In genomic region chr5:132489871-132490483, GRCh38 we compare ENCODE assay signal across 8 cellular contexts. TPM values are rescaled to one million over a fixed set of nuclear protein-coding genes. Genes with fewer than 3 reads are reported as not detected.
DNase-seq lines count a peak whose midpoint lies in the region; ATAC-seq, FAIRE-seq and TF ChIP-seq lines count a peak whose summit lies in the region.

No MANE protein-coding gene starts in this region.

- H3K27ac ChIP-seq in DND-41 (ENCODE audit: low read length) (peak overlapping the region; percentile 96), H1 (ENCODE audit: low read depth, low read length) (peak overlapping the region; percentile 67; the same call in 1 of the 2 replicates), thymus (ENCODE audit: low read depth) (peak overlapping the region; percentile 98)

- no peaks in the 10 kb centered on the region for H3K9me3 ChIP-seq in DND-41 (ENCODE audit: insufficient read depth, low read length, severe bottlenecking)
- H3K9me3 ChIP-seq in H1 (ENCODE audit: insufficient read depth in 2 of 2, low read depth in 1 of 2, low read length in 1 of 2), result no peaks in the 10 kb centered on the region
- H3K9me3 ChIP-seq in thymus (ENCODE audit: control insufficient read depth), result no peaks in the 10 kb centered on the region

- H4K20me1 ChIP-seq in DND-41 (ENCODE audit: insufficient read depth, low read length) (peaks cover 54% of the 10 kb centered on the region), H1 (replicated peaks in 1 of 2; ENCODE audit: control insufficient read depth in 1 of 2, insufficient read depth in 2 of 2, low read length in 2 of 2) (peaks cover 0 to 13% of the 10 kb centered on the region in 2 experiments)

- H2BK20ac ChIP-seq in H1 (ENCODE audit: low read length), result no peak overlapping the region

- H3K56ac ChIP-seq in H1 (replicated peaks; ENCODE audit: insufficient read length, low read depth, low read length), result no peak overlapping the region

- H3K36me3 ChIP-seq in DND-41 (ENCODE audit: insufficient read depth, low read length), result peaks cover 52% of the 10 kb centered on the region
- peaks cover 0 to 13% (median 8%) of the 10 kb centered on the region in 4 experiments; a peak in 6 of 8 replicates for H3K36me3 ChIP-seq in H1 (ENCODE audit: control insufficient read depth in 2 of 4, insufficient read depth in 4 of 4, low read length in 3 of 4)
- peaks cover 33% of the 10 kb centered on the region for H3K36me3 ChIP-seq in thymus (ENCODE audit: control insufficient read depth, insufficient read depth)

- CTCF ChIA-PET in H1 (lab: Charles Lee; ENCODE audit: partially characterized antibody), result interaction anchor here (0.8 to 19.9 kb wide), 18 partner anchors 10 to 331 kb away, joined by 3 to 353 read pairs (median 4); no protein-coding TSS in a partner anchor

- peak overlapping the region; percentile 48; the same call in 1 of the 2 replicates for H3K18ac ChIP-seq in H1 (ENCODE audit: extremely low read depth, low read length)

- DNase-seq in DND-41 (peak; percentile 39), GM20000 (ENCODE audit: low spot score) (peak; percentile 76), H1 (ENCODE audit: low read depth in 1 of 2, low spot score in 2 of 2) (no peak), midbrain (lab: John Stamatoyannopoulos, UW) (peak; percentile 47), foreskin melanocyte (no peak)
- DNase-seq in activated CD4-positive, alpha-beta T cell treated with anti-CD3 and anti-CD28 coated beads for 48 hours, result peak; percentile 64

- no peak for FAIRE-seq in H1 (lab: Jason Lieb, UNC)

- H3K23me2 ChIP-seq in H1 (ENCODE audit: low read depth, low read length), result peaks cover 16% of the 10 kb centered on the region; the same call in 1 of the 2 replicates

- no peak overlapping the region for H4K91ac ChIP-seq in H1 (replicated peaks; ENCODE audit: insufficient read length, low read length)

- H3K4me3 ChIP-seq in DND-41 (ENCODE audit: low read depth in 1 of 2, low read length in 2 of 2), result peak overlapping the region; percentile 93
- H3K4me3 ChIP-seq in H1 (ENCODE audit: extremely low read depth in 1 of 4, insufficient read depth in 2 of 4, low read depth in 3 of 4, low read length in 4 of 4), result peak overlapping the region; percentile 60 to 71 (median 67)
- peak overlapping the region; percentile 53 for H3K4me3 ChIP-seq in thymus (ENCODE audit: low read length)

- no peak overlapping the region for H2BK5ac ChIP-seq in H1 (ENCODE audit: low read depth, low read length)

- no peak overlapping the region for H3K23ac ChIP-seq in H1 (ENCODE audit: insufficient read length)

- H2BK12ac ChIP-seq in H1 (ENCODE audit: low read depth, low read length), result no peak overlapping the region

- no peak overlapping the region for H4K5ac ChIP-seq in H1 (ENCODE audit: insufficient read length, low read depth, low read length)

- H3K79me2 ChIP-seq in DND-41 (ENCODE audit: insufficient read depth, low read length) (peaks cover 91% of the 10 kb centered on the region), H1 (ENCODE audit: control insufficient read depth in 1 of 2, insufficient read depth in 2 of 2, low read length in 2 of 2) (no peaks in the 10 kb centered on the region)

- WGBS in H1 (ENCODE audit: extremely low coverage in 1 of 2, insufficient coverage in 1 of 2, insufficient read length in 1 of 2, insufficient replicate concordance in 2 of 2, low coverage in 1 of 2, low lambda C conversion rate in 2 of 2, missing lambda C conversion rate in 1 of 2), 2 experiments, result 4% methylated on average over 47 of the region's 65 CpGs; no CpG with 5 or more reads in 1 of the 2 experiments
- under 1% methylated on average over 65 of the region's 65 CpGs for WGBS in thymus

- H2BK120ac ChIP-seq in H1 (replicated peaks; ENCODE audit: low read depth, low read length), result no peak overlapping the region

- ATAC-seq in DND-41 (ENCODE audit: insufficient read depth, low read depth) (no peak), HG03521 (IDR thresholded peaks at IDR 0.05; ENCODE audit: unreplicated experiment) (peak; percentile 31)

- H3K4me1 ChIP-seq in DND-41 (ENCODE audit: insufficient read depth, low read length) (peaks cover 73% of the 10 kb centered on the region), H1 (replicated peaks in 1 of 4; ENCODE audit: control insufficient read depth in 3 of 4, insufficient read depth in 4 of 4, low read length in 3 of 4) (peaks cover 5 to 14% (median 10%) of the 10 kb centered on the region in 4 experiments), thymus (ENCODE audit: control insufficient read depth, insufficient read depth, low read length) (peaks cover 22% of the 10 kb centered on the region)

- peak overlapping the region; percentile 92 for H3K4me2 ChIP-seq in DND-41 (ENCODE audit: insufficient read depth, low read length)
- peak overlapping the region; percentile 87 to 91 for H3K4me2 ChIP-seq in H1 (ENCODE audit: insufficient read depth in 1 of 2, low read depth in 2 of 2, low read length in 2 of 2)

- H3K79me1 ChIP-seq in H1 (ENCODE audit: low read depth, low read length), result no peaks in the 10 kb centered on the region; the same call in 1 of the 2 replicates

- H3K27me3 ChIP-seq in DND-41 (ENCODE audit: insufficient read depth, low read length, poor library complexity), result no peaks in the 10 kb centered on the region
- peaks cover 0 to 7% (median 4%) of the 10 kb centered on the region in 4 experiments; a peak in 3 of 7 replicates for H3K27me3 ChIP-seq in H1 (replicated peaks in 1 of 4; ENCODE audit: control insufficient read depth in 3 of 4, extremely low read depth in 1 of 4, insufficient read depth in 3 of 4, low read length in 3 of 4)
- no peaks in the 10 kb centered on the region for H3K27me3 ChIP-seq in thymus (ENCODE audit: control insufficient read depth, insufficient read depth)

- TF ChIP-seq CTCF in DND-41 (IDR thresholded peaks at IDR 0.05; ENCODE audit: borderline replicate concordance, extremely low read depth, low read length, poor library complexity, severe bottlenecking) (no peak), GM20000 (IDR thresholded peaks at IDR 0.05; ENCODE audit: extremely low read depth, missing control alignments) (no peak), H1 (IDR thresholded peaks at IDR 0.05; ENCODE audit: control extremely low read depth in 1 of 3, insufficient read depth in 1 of 3, low read depth in 1 of 3, low read length in 3 of 3) (no peak)

- TF ChIP-seq EP300 in H1 (IDR thresholded peaks at IDR 0.05; ENCODE audit: borderline replicate concordance in 1 of 2, low read depth in 2 of 2, low read length in 2 of 2), result no peak

- TF ChIP-seq POLR2A in H1 (IDR thresholded peaks at IDR 0.05; ENCODE audit: control extremely low read depth in 1 of 2, low read depth in 2 of 2, low read length in 2 of 2), result no peak

- no peak overlapping the region for H2AK5ac ChIP-seq in H1 (ENCODE audit: low read depth, low read length)

- no peak overlapping the region for H2BK15ac ChIP-seq in H1 (ENCODE audit: low read length)

- H3K4ac ChIP-seq in H1 (replicated peaks; ENCODE audit: insufficient read length, low read depth, low read length), result no peak overlapping the region

- H3K14ac ChIP-seq in H1 (ENCODE audit: insufficient read length), result no peak overlapping the region

- POLR2A ChIA-PET in H1 (lab: Charles Lee; ENCODE audit: partially characterized antibody), result interaction anchor here (0.6 to 5.4 kb wide), 30 partner anchors 9 to 196 kb away, joined by 3 to 49 read pairs (median 7); partner anchors contain the start of genes SLC22A4 and SLC22A5

- H3K9ac ChIP-seq in DND-41 (ENCODE audit: low read depth, low read length) (peak overlapping the region; percentile 94), H1 (replicated peaks in 1 of 4; ENCODE audit: extremely low read depth in 1 of 4, low read depth in 3 of 4, low read length in 3 of 4) (peak overlapping the region; percentile 45 to 61 (median 50); a peak in 6 of 7 replicates)

- TF ChIP-seq RAD21 in H1 (IDR thresholded peaks at IDR 0.05 in 1 of 2, conservative IDR thresholded peaks at IDR 0.05 in 1 of 2; ENCODE audit: low read depth in 2 of 2, low read length in 2 of 2), result no peak

- peak overlapping the region; percentile 75 for H4K8ac ChIP-seq in H1 (ENCODE audit: extremely low read depth, insufficient read depth, low read length)

- peak overlapping the region; percentile 48; the same call in 1 of the 2 replicates for H2AFZ ChIP-seq in DND-41 (ENCODE audit: low read depth, low read length)
- no peak overlapping the region for H2AFZ ChIP-seq in H1 (ENCODE audit: low read length)

TF ChIP-seq in H1, 55 proteins besides CTCF, POLR2A, EP300 and RAD21 (continues in another document):
- TF ChIP-seq HDAC2 (IDR thresholded peaks at IDR 0.05; ENCODE audit: borderline replicate concordance in 1 of 2, low read depth in 2 of 2, low read length in 2 of 2) (peak in 1 of 2 experiments; percentile 84; a peak in 1 of 4 replicates), TEAD4 (IDR thresholded peaks at IDR 0.05; ENCODE audit: low read depth, low read length) (no peak), KDM4A (IDR thresholded peaks at IDR 0.05; ENCODE audit: low read depth, low read length, severe bottlenecking) (peak; percentile 17), BACH1 (IDR thresholded peaks at IDR 0.05; ENCODE audit: low read length) (peak; percentile 78)
- TF ChIP-seq, protein P1, sequence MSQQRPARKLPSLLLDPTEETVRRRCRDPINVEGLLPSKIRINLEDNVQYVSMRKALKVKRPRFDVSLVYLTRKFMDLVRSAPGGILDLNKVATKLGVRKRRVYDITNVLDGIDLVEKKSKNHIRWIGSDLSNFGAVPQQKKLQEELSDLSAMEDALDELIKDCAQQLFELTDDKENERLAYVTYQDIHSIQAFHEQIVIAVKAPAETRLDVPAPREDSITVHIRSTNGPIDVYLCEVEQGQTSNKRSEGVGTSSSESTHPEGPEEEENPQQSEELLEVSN (IDR thresholded peaks at IDR 0.05), result no peak

RNA-seq across cellular contexts. Expression of gene IRF1, which starts 0.6 kb away (rescaled TPM):
- 8.5 TPM in 2 replicates for total RNA-seq in H1 (2021; fragmentation: NEBNext Ultra II Directional; extraction: Animal tissue kit (Norgen Biotek cat#: 25700))
- polyA plus RNA-seq in H1 (2011; rRNA removed) (2.9 and 4.0 TPM in 2 replicates), thymus (47.7 TPM)
- polyA plus RNA-seq in H1 (2011; cell fraction: cytosol; rRNA removed), result 3.7 TPM
- polyA plus RNA-seq in H1 (2011; cell fraction: nucleus; rRNA removed), result 9.7 TPM
- polyA plus RNA-seq in H1 (2012, experiment 1 of 2), result 6.1 to 7.7 TPM (median 7.3 TPM) in 4 replicates
- polyA plus RNA-seq in H1 (2012, experiment 2 of 2), result 6.4 TPM
- 3.9 TPM for polyA plus RNA-seq in H1 (2013, experiment 1 of 2)
- polyA plus RNA-seq in H1 (2013, experiment 2 of 2), result 2.8 TPM
- polyA minus RNA-seq in H1 (2011; rRNA and poly(A)+ RNA removed), result 11.9 and 15.3 TPM in 2 replicates
- 5.3 TPM for polyA minus RNA-seq in H1 (2011; cell fraction: cytosol; rRNA and poly(A)+ RNA removed)
- polyA minus RNA-seq in H1 (2011; cell fraction: nucleus; rRNA and poly(A)+ RNA removed), result 25.1 TPM

RNA-seq across cellular contexts. Expression of gene IL5, which starts 53.3 kb away (rescaled TPM):
- not detected in 2 replicates for total RNA-seq in H1 (2021; fragmentation: NEBNext Ultra II Directional; extraction: Animal tissue kit (Norgen Biotek cat#: 25700))
- polyA plus RNA-seq in H1 (2011; rRNA removed), result not detected in 2 replicates
- polyA plus RNA-seq in H1 (2011; cell fraction: cytosol; rRNA removed), result not detected
- not detected for polyA plus RNA-seq in H1 (2011; cell fraction: nucleus; rRNA removed)
- not detected in 4 replicates for polyA plus RNA-seq in H1 (2012, experiment 1 of 2)
- polyA plus RNA-seq in H1 (2012, experiment 2 of 2), result not detected
- not detected for polyA plus RNA-seq in H1 (2013, experiment 1 of 2)
- not detected for polyA plus RNA-seq in H1 (2013, experiment 2 of 2)
- polyA minus RNA-seq in H1 (2011; rRNA and poly(A)+ RNA removed), result not detected in 2 replicates
- polyA minus RNA-seq in H1 (2011; cell fraction: cytosol; rRNA and poly(A)+ RNA removed), result not detected
- polyA minus RNA-seq in H1 (2011; cell fraction: nucleus; rRNA and poly(A)+ RNA removed), result not detected
- 0.43 TPM for polyA plus RNA-seq in thymus

Comparison
In these comparisons a context has a peak if more than half of its experiments do, and no peak if none do; other contexts are left out.
1. DNase-seq: peak in DND-41 (single experiment), GM20000 (single experiment), activated CD4-positive, alpha-beta T cell treated with anti-CD3 and anti-CD28 coated beads for 48 hours (single experiment) and midbrain (single experiment); none in H1 (0 of 2) and foreskin melanocyte (single experiment).
2. Peak in every context shown above with its lines, with median percentiles within 50 percentile points of each other: H3K27ac ChIP-seq and H3K4me3 ChIP-seq.